In the genomic region with DNA sequence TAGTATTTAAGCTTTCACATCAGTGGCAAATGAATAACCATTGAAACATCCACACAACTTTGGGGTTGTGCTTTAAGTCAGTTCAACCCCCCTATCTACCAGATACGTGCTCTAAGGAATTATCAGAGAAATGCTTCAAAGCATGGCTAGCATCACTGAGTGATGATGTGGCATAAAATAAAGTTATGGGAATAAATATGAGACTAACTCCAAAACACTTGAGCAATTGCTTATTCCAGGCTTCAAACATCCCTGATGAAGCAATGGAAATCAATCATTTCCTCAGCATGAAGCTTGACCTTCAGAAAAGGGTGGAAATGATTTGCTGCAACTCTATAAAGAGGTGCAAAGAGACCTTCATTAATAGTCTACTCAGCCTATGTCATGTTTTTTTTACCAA, we compare ENCODE assay signal across 22 cellular contexts.
"Had no signal": no experiment of that assay in that cellular context is flagged by ENCODE, and none has a peak within 500 bp of the region (broad histone marks: within the 10 kb centered on the region; RNA-seq: fewer than 3 reads in every experiment).

No MANE protein-coding gene starts in this region.

- H3K27me3 ChIP-seq: breast epithelium, esophagus muscularis mucosa, left lung, thyroid gland had no signal

- H3K4me1 ChIP-seq: breast epithelium, esophagus muscularis mucosa, left lung, thyroid gland had no signal

- H3K9me3 ChIP-seq: breast epithelium, esophagus muscularis mucosa, left lung, thyroid gland had no signal

- H3K27ac ChIP-seq: breast epithelium, esophagus muscularis mucosa, left lung, thyroid gland had no signal

- H3K36me3 ChIP-seq: breast epithelium, esophagus muscularis mucosa, left lung, thyroid gland had no signal

- DNase-seq: activated CD4-positive, alpha-beta T cell treated with anti-CD3 and anti-CD28 coated beads, Interleukin-2, amount 10 ng/mL, durations not matched to agents 7 days and 5 days; activated CD8-positive, alpha-beta T cell treated with anti-CD3 and anti-CD28 coated beads, Interleukin-2, amount 10 ng/mL, durations not matched to agents 7 days and 5 days; activated naive CD4-positive, alpha-beta T cell treated with Interleukin-2 at 50 U/mL for 16 hours; activated naive CD8-positive, alpha-beta T cell treated with anti-CD3 and anti-CD28 coated beads, Interleukin-2, amount 10 ng/mL, durations not matched to agents 7 days and 5 days; activated T-cell treated with anti-CD3 and anti-CD28 coated beads, Interleukin-2, amount 50 U/mL, for 24 hours; anterior cingulate cortex; cerebellar nuclear complex; effector memory CD4-positive, alpha-beta T cell; foreskin melanocyte; kidney; left lung; midbrain; nucleus accumbens; posterior cingulate gyrus; retina; stimulated activated CD8-positive, alpha-beta memory T cell treated with anti-CD3 and anti-CD28 coated beads, Interleukin-4, amount 100 ng/mL, for 48 hours; stimulated activated naive CD4-positive, alpha-beta T cell; T1000; thyroid gland had no signal

- FAIRE-seq: endothelial cell of umbilical vein had no signal

- ATAC-seq: activated CD8-positive, alpha-beta T cell treated with anti-CD3 and anti-CD28 coated beads, Interleukin-2, amount 10 ng/mL, durations not matched to agents 7 days and 5 days; left lung had no signal

- H3K4me3 ChIP-seq: breast epithelium, esophagus muscularis mucosa, left lung, thyroid gland had no signal
